Comparison of ENCODE assay signal across 1 cellular context in genomic region chr10:77922551-77923179, GRCh38.
TF ChIP-seq lines count a peak whose summit lies in the region.

No MANE protein-coding gene starts in this region.

TF ChIP-seq in GM12891, 5 proteins besides CTCF, POLR2A, EP300 and RAD21:
- TF ChIP-seq PAX5 (IDR thresholded peaks at IDR 0.05; ENCODE audit: insufficient read depth, low read length, severe bottlenecking), result no peak
- TF ChIP-seq POU2F2 (IDR thresholded peaks at IDR 0.05; ENCODE audit: low read depth, low read length), result no peak
- no peak for TF ChIP-seq SPI1 (IDR thresholded peaks at IDR 0.05; ENCODE audit: low read depth, low read length)
- no peak for TF ChIP-seq TAF1 (IDR thresholded peaks at IDR 0.05; ENCODE audit: low read depth, low read length)
- TF ChIP-seq POLR2AphosphoS5 (IDR thresholded peaks at IDR 0.05; ENCODE audit: low read depth, low read length), result no peak
